Comparison of ENCODE assay signal across 16 cellular contexts in the genomic region with DNA sequence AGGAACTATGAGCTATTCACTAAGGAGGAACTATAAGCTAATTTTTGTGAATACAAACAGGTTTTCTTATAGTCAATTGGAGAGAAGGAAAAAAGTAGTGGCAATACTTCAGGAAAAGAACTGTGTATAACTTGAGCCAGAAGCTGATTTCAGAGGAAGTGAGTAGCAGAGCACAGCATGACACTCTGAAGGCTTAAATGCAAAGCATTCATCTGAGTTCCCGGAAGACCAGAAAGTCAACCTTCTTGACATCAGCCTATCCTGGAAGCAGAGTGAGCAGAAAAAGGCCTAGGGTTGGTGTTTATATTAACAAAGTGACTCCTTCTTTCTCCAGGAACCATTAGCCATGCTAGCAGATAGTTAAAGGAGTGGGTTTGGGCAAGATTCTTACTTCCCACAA.
DNase-seq lines count a peak whose midpoint lies in the region; ATAC-seq and TF ChIP-seq lines count a peak whose summit lies in the region.
"Had no signal": no experiment of that assay in that cellular context is flagged by ENCODE, and none has a peak within 500 bp of the region (broad histone marks: within the 10 kb centered on the region; RNA-seq: fewer than 3 reads in every experiment).

No MANE protein-coding gene starts in this region.

- no peak overlapping the region for H3K4me3 ChIP-seq in NT2/D1 (ENCODE audit: insufficient read length, low read depth)
- no peak overlapping the region for H3K4me3 ChIP-seq in mesendoderm (ENCODE audit: low read length)
- H3K4me3 ChIP-seq in upper lobe of left lung = no peak overlapping the region
- H3K4me3 ChIP-seq: heart left ventricle, lower lobe of right lung had no signal

- no peaks in the 10 kb centered on the region for H3K4me1 ChIP-seq in NT2/D1 (ENCODE audit: insufficient read depth, insufficient read length)
- H3K4me1 ChIP-seq in mesendoderm (ENCODE audit: control insufficient read depth, low read depth, low read length) = peaks cover 1% of the 10 kb centered on the region
- no peaks in the 10 kb centered on the region for H3K4me1 ChIP-seq in upper lobe of left lung
- H3K4me1 ChIP-seq: heart left ventricle, lower lobe of right lung, parathyroid adenoma had no signal

- H3K27ac ChIP-seq in mesendoderm (ENCODE audit: low read depth, low read length) = no peak overlapping the region
- no peak overlapping the region for H3K27ac ChIP-seq in upper lobe of left lung
- H3K27ac ChIP-seq: heart left ventricle, lower lobe of right lung, parathyroid adenoma had no signal

- no peak overlapping the region for H3K23ac ChIP-seq in mesendoderm (ENCODE audit: low read length)

- DNase-seq in NT2/D1 (ENCODE audit: low read depth, low spot score) (peak; percentile 25), mesendoderm (peak; percentile 48), GM19238 (ENCODE audit: insufficient read length, low spot score) (no peak), upper lobe of left lung (no peak), Calu3 (no peak)
- DNase-seq: activated CD4-positive, alpha-beta T cell treated with anti-CD3 and anti-CD28 coated beads, Interleukin-2, amount 10 ng/mL, durations not matched to agents 24 days and 14 days; activated naive CD4-positive, alpha-beta T cell; anterior cingulate cortex; heart left ventricle; lower lobe of right lung; PC-3; small intestine had no signal

- H3K27ac Mint-ChIP-seq in Calu3 (ENCODE audit: unreplicated experiment) = no peak overlapping the region
- H3K27ac Mint-ChIP-seq: activated CD4-positive, alpha-beta T cell treated with anti-CD3 and anti-CD28 coated beads, Interleukin-2, amount 10 ng/mL, durations not matched to agents 24 days and 14 days had no signal

- H3K9me3 ChIP-seq in NT2/D1 (ENCODE audit: insufficient read depth, low read length) (no peaks in the 10 kb centered on the region), upper lobe of left lung (no peaks in the 10 kb centered on the region)
- H3K9me3 ChIP-seq: lower lobe of right lung had no signal

- H3K9ac ChIP-seq in NT2/D1 (ENCODE audit: insufficient read length, low read depth) (no peak overlapping the region), mesendoderm (ENCODE audit: low read length) (no peak overlapping the region)
- H3K9ac ChIP-seq: parathyroid adenoma had no signal

- H3K4me3 Mint-ChIP-seq in Calu3 (ENCODE audit: low read depth, unreplicated experiment) = no peak overlapping the region
- H3K4me3 Mint-ChIP-seq: activated CD4-positive, alpha-beta T cell treated with anti-CD3 and anti-CD28 coated beads, Interleukin-2, amount 10 ng/mL, durations not matched to agents 24 days and 14 days had no signal

- no peak overlapping the region for H4K5ac ChIP-seq in mesendoderm (ENCODE audit: low read length)

- H3K18ac ChIP-seq in mesendoderm (ENCODE audit: low read length) = no peak overlapping the region

- no peaks in the 10 kb centered on the region for H3K27me3 ChIP-seq in NT2/D1 (ENCODE audit: insufficient read depth, insufficient read length)
- no peaks in the 10 kb centered on the region for H3K27me3 ChIP-seq in mesendoderm (ENCODE audit: insufficient read depth, low read length, poor library complexity)
- H3K27me3 ChIP-seq in upper lobe of left lung = no peaks in the 10 kb centered on the region
- H3K27me3 ChIP-seq: heart left ventricle had no signal

- intact Hi-C loops in Calu3 (cut with micrococcal nuclease; ENCODE audit: unreplicated experiment) = no loop called here

- H3K27me3 Mint-ChIP-seq in Calu3 (ENCODE audit: unreplicated experiment) = no peaks in the 10 kb centered on the region
- H3K27me3 Mint-ChIP-seq: activated CD4-positive, alpha-beta T cell treated with anti-CD3 and anti-CD28 coated beads, Interleukin-2, amount 10 ng/mL, durations not matched to agents 24 days and 14 days had no signal

- H3K36me3 ChIP-seq in NT2/D1 (ENCODE audit: insufficient read depth, insufficient read length, low read length) (no peaks in the 10 kb centered on the region), mesendoderm (ENCODE audit: control insufficient read depth, insufficient read depth, low read length) (no peaks in the 10 kb centered on the region), upper lobe of left lung (no peaks in the 10 kb centered on the region)
- H3K36me3 ChIP-seq: heart left ventricle, lower lobe of right lung had no signal

- TF ChIP-seq POLR2A in upper lobe of left lung (IDR thresholded peaks at IDR 0.05) = no peak

- H3K56ac ChIP-seq in mesendoderm (ENCODE audit: low read length) = no peak overlapping the region

- no peaks in the 10 kb centered on the region for H3K36me3 Mint-ChIP-seq in Calu3 (ENCODE audit: insufficient read depth, unreplicated experiment)

- no peak overlapping the region for H2BK5ac ChIP-seq in mesendoderm (ENCODE audit: low read length)

- ATAC-seq in GM18867 (IDR thresholded peaks at IDR 0.05; ENCODE audit: unreplicated experiment) = peak; percentile 88
- ATAC-seq in HG02588 (IDR thresholded peaks at IDR 0.05; ENCODE audit: unreplicated experiment) = peak; percentile 76
- no peak for ATAC-seq in upper lobe of left lung (ENCODE audit: low FRiP score in 2 of 2)
- ATAC-seq in GM21619 (IDR thresholded peaks at IDR 0.05; ENCODE audit: unreplicated experiment) = no peak
- ATAC-seq: heart left ventricle, lower lobe of right lung, PC-3 had no signal

- WGBS in mesendoderm (ENCODE audit: extremely low coverage, insufficient coverage, low lambda C conversion rate) = no CpG with 5 or more reads among the region's 1 CpG
- 44 to 75% methylated on average over 1 of the region's 1 CpG for WGBS in upper lobe of left lung, 2 donors

- H3K9me3 Mint-ChIP-seq in Calu3 (ENCODE audit: low read depth, unreplicated experiment) = peaks cover 27% of the 10 kb centered on the region
- H3K9me3 Mint-ChIP-seq: activated CD4-positive, alpha-beta T cell treated with anti-CD3 and anti-CD28 coated beads, Interleukin-2, amount 10 ng/mL, durations not matched to agents 24 days and 14 days had no signal

- no peak overlapping the region for H3K4me2 ChIP-seq in mesendoderm (ENCODE audit: low read length)

- no peaks in the 10 kb centered on the region for H3K79me2 ChIP-seq in mesendoderm (ENCODE audit: control insufficient read depth, insufficient read depth, low read length)
- H3K79me2 ChIP-seq: parathyroid adenoma had no signal

- no peak overlapping the region for H2BK120ac ChIP-seq in mesendoderm (ENCODE audit: low read depth, low read length)

- TF ChIP-seq CTCF in upper lobe of left lung (IDR thresholded peaks at IDR 0.05) (no peak), Calu3 (IDR thresholded peaks at IDR 0.05; ENCODE audit: unreplicated experiment) (no peak)

- no TSS peak for BruUV-seq in Calu3 (replicated peaks; lab: Mats Ljungman, UMichigan)

- H2BK15ac ChIP-seq in mesendoderm (replicated peaks; ENCODE audit: low read depth) = no peak overlapping the region

- no peak for TF ChIP-seq EP300 in upper lobe of left lung (IDR thresholded peaks at IDR 0.05)

- H3K4ac ChIP-seq in mesendoderm (ENCODE audit: low read depth, low read length) = no peak overlapping the region

- H4K8ac ChIP-seq in mesendoderm (ENCODE audit: low read depth, low read length) = no peak overlapping the region

- H3K4me1 Mint-ChIP-seq in Calu3 (ENCODE audit: low read depth, unreplicated experiment) = no peaks in the 10 kb centered on the region
- H3K4me1 Mint-ChIP-seq: activated CD4-positive, alpha-beta T cell treated with anti-CD3 and anti-CD28 coated beads, Interleukin-2, amount 10 ng/mL, durations not matched to agents 24 days and 14 days had no signal

- H3K79me1 ChIP-seq in mesendoderm (ENCODE audit: low read length) = no peaks in the 10 kb centered on the region

- CTCF ChIA-PET in Calu3 (lab: Charles Lee) = no interaction called here

- no peak overlapping the region for H2AK5ac ChIP-seq in mesendoderm (ENCODE audit: low read length)

Comparison
In these comparisons a context has a peak if more than half of its experiments do, and no peak if none do; other contexts are left out.
1. ATAC-seq: peak in GM18867 (single experiment) and HG02588 (single experiment); none in upper lobe of left lung (0 of 2) and GM21619 (single experiment).
2. DNase-seq: peak in NT2/D1 (single experiment) and mesendoderm (single experiment); none in GM19238 (single experiment), upper lobe of left lung (0 of 2) and Calu3 (single experiment).